25 cellular contexts compared by ENCODE assay signal in genomic region chr3:154304936-154305335, GRCh38. TPM values are rescaled to one million over a fixed set of nuclear protein-coding genes. Genes with fewer than 3 reads are reported as not detected.
DNase-seq lines count a peak whose midpoint lies in the region; ATAC-seq, FAIRE-seq and TF ChIP-seq lines count a peak whose summit lies in the region.
"Had no signal": no experiment of that assay in that cellular context is flagged by ENCODE, and none has a peak within 500 bp of the region (broad histone marks: within the 10 kb centered on the region; RNA-seq: fewer than 3 reads in every experiment).

No MANE protein-coding gene starts in this region.

- H3K27ac ChIP-seq in mammary epithelial cell (ENCODE audit: insufficient read depth, low read depth, low read length) (peak overlapping the region; percentile 69), GM23338 (ENCODE audit: low read depth) (no peak overlapping the region)
- H3K27ac ChIP-seq: 22Rv1, BLaER1, RWPE1 had no signal

- H4K20me1 ChIP-seq in mammary epithelial cell (ENCODE audit: insufficient read depth, low read length): no peaks in the 10 kb centered on the region
- H4K20me1 ChIP-seq in GM23338 (replicated peaks; ENCODE audit: insufficient read depth): 0 out of 2 replicates have a peak, but pooled peaks cover 6% of the 10 kb centered on the region

- H3K27ac Mint-ChIP-seq in MCF 10A (ENCODE audit: low read depth, unreplicated experiment) (no peak overlapping the region), GM23338 (no peak overlapping the region)
- H3K27ac Mint-ChIP-seq: activated naive CD4-positive, alpha-beta T cell treated with anti-CD3 and anti-CD28 coated beads for 36 hours; activated T-cell treated with anti-CD3 and anti-CD28 coated beads, Interleukin-2, amount 50 U/mL, for 24 hours; type B pancreatic cell had no signal

- dilution Hi-C loops in mammary epithelial cell (cut with HindIII; ENCODE audit: low sequenced_read_pairs): no loop called here

- H3K36me3 Mint-ChIP-seq in MCF 10A (ENCODE audit: insufficient read depth, unreplicated experiment): peaks cover 97% of the 10 kb centered on the region
- peaks cover 87% of the 10 kb centered on the region for H3K36me3 Mint-ChIP-seq in GM23338 (ENCODE audit: low read depth)

- 96% methylated on average over 3 of the region's 3 CpGs for WGBS in mammary epithelial cell (ENCODE audit: low coverage, missing lambda C conversion rate)

- H3K9me3 Mint-ChIP-seq in MCF 10A (ENCODE audit: unreplicated experiment) (no peaks in the 10 kb centered on the region), GM23338 (no peaks in the 10 kb centered on the region)
- H3K9me3 Mint-ChIP-seq: activated naive CD4-positive, alpha-beta T cell treated with anti-CD3 and anti-CD28 coated beads for 36 hours; activated T-cell treated with anti-CD3 and anti-CD28 coated beads, Interleukin-2, amount 50 U/mL, for 24 hours; central memory CD8-positive, alpha-beta T cell; type B pancreatic cell had no signal

- H3K4me3 Mint-ChIP-seq in MCF 10A (ENCODE audit: unreplicated experiment) (no peak overlapping the region), GM23338 (no peak overlapping the region)
- H3K4me3 Mint-ChIP-seq: activated naive CD4-positive, alpha-beta T cell treated with anti-CD3 and anti-CD28 coated beads for 36 hours; activated T-cell treated with anti-CD3 and anti-CD28 coated beads, Interleukin-2, amount 50 U/mL, for 24 hours; central memory CD8-positive, alpha-beta T cell; type B pancreatic cell had no signal

- H3K79me2 ChIP-seq in mammary epithelial cell (ENCODE audit: insufficient read depth, low read length) (peaks cover 16% of the 10 kb centered on the region), GM23338 (replicated peaks; ENCODE audit: insufficient read depth) (peaks cover 35% of the 10 kb centered on the region)

- no peaks in the 10 kb centered on the region for H3K27me3 Mint-ChIP-seq in MCF 10A (ENCODE audit: insufficient read depth, unreplicated experiment)
- no peaks in the 10 kb centered on the region for H3K27me3 Mint-ChIP-seq in GM23338 (ENCODE audit: insufficient read depth, low read depth, poor library complexity)
- H3K27me3 Mint-ChIP-seq: activated T-cell treated with anti-CD3 and anti-CD28 coated beads, Interleukin-2, amount 50 U/mL, for 24 hours; central memory CD8-positive, alpha-beta T cell; type B pancreatic cell had no signal

- H3K4me1 ChIP-seq in mammary epithelial cell (ENCODE audit: insufficient read depth, low read length) (peaks cover 6% of the 10 kb centered on the region), GM23338 (ENCODE audit: insufficient read depth) (no peaks in the 10 kb centered on the region)

- intact Hi-C loops in mammary epithelial cell (cut with micrococcal nuclease): no loop called here
- intact Hi-C loops in MCF 10A (cut with micrococcal nuclease): no loop called here

- CTCF ChIA-PET in mammary epithelial cell (lab: Charles Lee; ENCODE audit: low non-redundant PET) (no interaction called here), MCF 10A (lab: Yijun Ruan, JAX) (interaction anchor here (0.7 to 1.3 kb wide), 2 partner anchors 13 to 159 kb away, joined by 3 read pairs; no protein-coding TSS in a partner anchor)

- ATAC-seq in HG03108 (IDR thresholded peaks at IDR 0.05; ENCODE audit: unreplicated experiment): peak; percentile 43
- no peak for ATAC-seq in GM23338
- ATAC-seq: HCT116 had no signal

- H3K4me2 ChIP-seq in mammary epithelial cell (ENCODE audit: insufficient read depth, low read depth, low read length) (no peak overlapping the region), GM23338 (no peak overlapping the region)
- H3K4me2 ChIP-seq: BLaER1, SK-N-SH had no signal

- in situ Hi-C loops in mammary epithelial cell (cut with MboI; ENCODE audit: low sequenced_read_pairs in 2 of 2): no loop called here

- H3K4me1 Mint-ChIP-seq in MCF 10A (ENCODE audit: insufficient read depth, unreplicated experiment): no peaks in the 10 kb centered on the region
- H3K4me1 Mint-ChIP-seq in GM23338: no peaks in the 10 kb centered on the region

- DNase-seq in mammary epithelial cell: no peak
- DNase-seq in MCF 10A (ENCODE audit: unreplicated experiment): no peak
- no peak for DNase-seq in RCC 7860 (ENCODE audit: low spot score)
- DNase-seq in NCI-H526 (lab: John Stamatoyannopoulos, UW): no peak
- no peak for DNase-seq in GM23338 (ENCODE audit: low spot score)
- DNase-seq in hypothalamus (lab: John Stamatoyannopoulos, UW): no peak
- no peak for DNase-seq in C1 segment of cervical spinal cord (lab: John Stamatoyannopoulos, UW)
- DNase-seq: activated CD4-positive, CD25-positive, alpha-beta regulatory T cell; activated naive CD4-positive, alpha-beta T cell treated with anti-CD3 and anti-CD28 coated beads for 36 hours; activated T-cell treated with anti-CD3 and anti-CD28 coated beads, Interleukin-2, amount 50 U/mL, for 24 hours; aorta; Calu3; EL; NCI-H2107; NCI-H510A; SK-N-SH had no signal

- no TSS peak for BruUV-seq in mammary epithelial cell (replicated peaks; lab: Mats Ljungman, UMichigan)
- no TSS peak for BruUV-seq in MCF 10A (replicated peaks; lab: Mats Ljungman, UMichigan)

- POLR2A ChIA-PET in MCF 10A (lab: Yijun Ruan, JAX): interaction anchor here (0.7 to 1.8 kb wide), 3 partner anchors 9 to 25 kb away, joined by 3 to 4 read pairs (median 4); no protein-coding TSS in a partner anchor

- no peak overlapping the region for H3K9ac ChIP-seq in mammary epithelial cell (ENCODE audit: insufficient read depth, low read length)
- H3K9ac ChIP-seq: BLaER1, SK-N-SH had no signal

- H3K27me3 ChIP-seq in mammary epithelial cell (ENCODE audit: insufficient read depth, low read length): no peaks in the 10 kb centered on the region
- H3K27me3 ChIP-seq in GM23338 (ENCODE audit: insufficient read depth): no peaks in the 10 kb centered on the region
- H3K27me3 ChIP-seq: BLaER1 had no signal

- H3K9me3 ChIP-seq in mammary epithelial cell (replicated peaks; ENCODE audit: insufficient read depth, low read length): no peaks in the 10 kb centered on the region
- H3K9me3 ChIP-seq: BLaER1, SK-N-SH had no signal

- peak; percentile 10 for FAIRE-seq in RCC 7860 (lab: Jason Lieb, UNC)
- FAIRE-seq: frontal cortex, GM18507 had no signal

- H2AFZ ChIP-seq in mammary epithelial cell (ENCODE audit: low read depth, low read length) (no peak overlapping the region), GM23338 (no peak overlapping the region)

- H3K4me3 ChIP-seq in mammary epithelial cell (replicated peaks in 1 of 3; ENCODE audit: insufficient read depth in 1 of 3, low read depth in 2 of 3, low read length in 3 of 3) (no peak overlapping the region), GM23338 (no peak overlapping the region)
- H3K4me3 ChIP-seq: BLaER1 had no signal

- no peaks in the 10 kb centered on the region for H3K9me2 ChIP-seq in GM23338 (ENCODE audit: insufficient read depth)
- H3K9me2 ChIP-seq: SK-N-SH had no signal

- H3K36me3 ChIP-seq in mammary epithelial cell (ENCODE audit: insufficient read depth, low read length) (peaks cover 48% of the 10 kb centered on the region), GM23338 (ENCODE audit: insufficient read depth) (peaks cover 68% of the 10 kb centered on the region)

- TF ChIP-seq CTCF in mammary epithelial cell (conservative IDR thresholded peaks at IDR 0.05 in 1 of 2, IDR thresholded peaks at IDR 0.05 in 1 of 2; ENCODE audit: extremely low read depth in 1 of 2, insufficient read depth in 1 of 2, low read depth in 1 of 2, low read length in 2 of 2): no peak
- TF ChIP-seq CTCF in MCF 10A (IDR thresholded peaks at IDR 0.05; ENCODE audit: unreplicated experiment): no peak
- TF ChIP-seq CTCF in GM23338 (conservative IDR thresholded peaks at IDR 0.05; ENCODE audit: low read depth in 2 of 2): no peak

- H3F3A ChIP-seq in GM23338 (replicated peaks; ENCODE audit: low read depth): no peaks in the 10 kb centered on the region

TF ChIP-seq in GM23338, 12 proteins besides CTCF, POLR2A, EP300 and RAD21 (continues in another document):
- TF ChIP-seq ZNF114 (CRISPR knock-in tag; IDR thresholded peaks at IDR 0.05) (no peak), EZH2phosphoT487 (IDR thresholded peaks at IDR 0.05; ENCODE audit: unreplicated experiment) (no peak), ZNF331 (CRISPR knock-in tag; IDR thresholded peaks at IDR 0.05; ENCODE audit: low read depth) (no peak), ETS1 (IDR thresholded peaks at IDR 0.05) (no peak), NANOG (IDR thresholded peaks at IDR 0.05; ENCODE audit: borderline replicate concordance) (no peak)

RNA-seq across cellular contexts. Expression of gene DHX36, which starts 19.4 kb away (rescaled TPM):
- total RNA-seq in mammary epithelial cell (10 to 100 TPM; 50.8 to 63.1 TPM), MCF 10A (2022) (93.5 and 108 TPM in 2 replicates)
- polyA plus RNA-seq in mammary epithelial cell (34.0 TPM), GM23338 (2016; fragmentation: Nextera tagmentation; extraction: Ambion mirVana) (107 and 110 TPM in 2 replicates)
- 59.7 TPM for polyA minus RNA-seq in mammary epithelial cell
- 102 and 103 TPM in 2 replicates for total RNA-seq in GM23338 (2014; rRNA removed; shearing (Covaris generic))
